Comparison of ENCODE assay signal across 9 cellular contexts in genomic region chr6:79369026-79369425, GRCh38.
"Had no signal": no experiment of that assay in that cellular context is flagged by ENCODE, and none has a peak within 500 bp of the region (broad histone marks: within the 10 kb centered on the region; RNA-seq: fewer than 3 reads in every experiment).

No MANE protein-coding gene starts in this region.

- ATAC-seq: GM23338, HCT116 had no signal

- H3K9me3 ChIP-seq: HAP-1 had no signal

- H3K4me2 ChIP-seq: GM23338 had no signal

- H3K9ac ChIP-seq: GM23248 had no signal

- H3K27ac ChIP-seq: GM23248 had no signal

- H3K4me3 ChIP-seq: GM23248, GM23338, HAP-1 had no signal

- H3K36me3 ChIP-seq: HAP-1 had no signal

- H2AFZ ChIP-seq: GM23248, GM23338 had no signal

- DNase-seq: GM23248, GOT3, H7, H9, HCEC 1CT, HFFc6 had no signal
